9 cellular contexts compared by ENCODE assay signal in genomic region chr1:203663820-203664219, GRCh38. TPM values are rescaled to one million over a fixed set of nuclear protein-coding genes. Genes with fewer than 3 reads are reported as not detected.
DNase-seq lines count a peak whose midpoint lies in the region; ATAC-seq and TF ChIP-seq lines count a peak whose summit lies in the region.
"Had no signal": no experiment of that assay in that cellular context is flagged by ENCODE, and none has a peak within 500 bp of the region (broad histone marks: within the 10 kb centered on the region; RNA-seq: fewer than 3 reads in every experiment).

No MANE protein-coding gene starts in this region.

- peaks cover 58% of the 10 kb centered on the region for H3K4me1 Mint-ChIP-seq in activated T-helper 2 cell treated with anti-CD3 and anti-CD28 coated beads, Interferon-gamma antibody, Interleukin-2, Interleukin-4, amounts not matched to agents 10 μg/mL and 5 μg/mL and 100 μg/mL, durations not matched to agents 14 hours and 24 hours and 36 hours (ENCODE audit: low read depth)

- H3K36me3 Mint-ChIP-seq in activated T-helper 2 cell treated with anti-CD3 and anti-CD28 coated beads, Interferon-gamma antibody, Interleukin-2, Interleukin-4, amounts not matched to agents 10 μg/mL and 5 μg/mL and 100 μg/mL, durations not matched to agents 14 hours and 24 hours and 36 hours (ENCODE audit: low read depth), result peaks cover 26% of the 10 kb centered on the region

- ATAC-seq in Right ventricle myocardium superior (ENCODE audit: poor library complexity) (no peak), lung (ENCODE audit: insufficient read depth, low FRiP score) (no peak)

- intact Hi-C loops in Right ventricle myocardium superior (cut with DNase I), result no loop called here
- intact Hi-C loops in activated T-helper 2 cell treated with anti-CD3 and anti-CD28 coated beads, Interferon-gamma antibody, Interleukin-2, Interleukin-4, amounts not matched to agents 10 μg/mL and 5 μg/mL and 100 μg/mL, durations not matched to agents 14 hours and 24 hours and 36 hours (cut with micrococcal nuclease), result loop anchor here (1.0 kb wide), 3 partner anchors 10 to 39 kb away; no protein-coding TSS in a partner anchor
- intact Hi-C loops in uterus (cut with DNase I; ENCODE audit: low total_unique reads), result no loop called here
- intact Hi-C loops in ovary (cut with DNase I), result loop anchor here in 1 of 4 donors (1.0 kb wide), 1 partner anchor 32 kb away; no protein-coding TSS in a partner anchor

- H3K4me3 Mint-ChIP-seq in activated T-helper 2 cell treated with anti-CD3 and anti-CD28 coated beads, Interferon-gamma antibody, Interleukin-2, Interleukin-4, amounts not matched to agents 10 μg/mL and 5 μg/mL and 100 μg/mL, durations not matched to agents 14 hours and 24 hours and 36 hours (ENCODE audit: low read depth), result peak overlapping the region; percentile 2

- H3K27ac Mint-ChIP-seq in activated T-helper 2 cell treated with anti-CD3 and anti-CD28 coated beads, Interferon-gamma antibody, Interleukin-2, Interleukin-4, amounts not matched to agents 10 μg/mL and 5 μg/mL and 100 μg/mL, durations not matched to agents 14 hours and 24 hours and 36 hours, result peak overlapping the region; percentile 85

- no peaks in the 10 kb centered on the region for H3K27me3 Mint-ChIP-seq in activated T-helper 2 cell treated with anti-CD3 and anti-CD28 coated beads, Interferon-gamma antibody, Interleukin-2, Interleukin-4, amounts not matched to agents 10 μg/mL and 5 μg/mL and 100 μg/mL, durations not matched to agents 14 hours and 24 hours and 36 hours (ENCODE audit: low read depth)

- no peak for TF ChIP-seq CTCF in right atrium auricular region (IDR thresholded peaks at IDR 0.05)
- no peak for TF ChIP-seq CTCF in lung (IDR thresholded peaks at IDR 0.05; ENCODE audit: control extremely low read depth, extremely low read depth)
- TF ChIP-seq CTCF in uterus (IDR thresholded peaks at IDR 0.05), result no peak
- no peak for TF ChIP-seq CTCF in ovary (IDR thresholded peaks at IDR 0.05)

- no peak for TF ChIP-seq POLR2A in uterus (IDR thresholded peaks at IDR 0.05)
- TF ChIP-seq POLR2A in ovary (IDR thresholded peaks at IDR 0.05), result no peak

- H3K36me3 ChIP-seq in right atrium auricular region, result no peaks in the 10 kb centered on the region
- peaks cover 0 to 3% of the 10 kb centered on the region in 2 donors for H3K36me3 ChIP-seq in lung (ENCODE audit: control insufficient read depth in 2 of 2, insufficient read depth in 2 of 2, low read length in 2 of 2)
- H3K36me3 ChIP-seq in uterus, result no peaks in the 10 kb centered on the region
- H3K36me3 ChIP-seq in ovary, result no peaks in the 10 kb centered on the region

- peaks cover 0 to 88% of the 10 kb centered on the region in 2 donors for H3K4me1 ChIP-seq in right atrium auricular region
- H3K4me1 ChIP-seq in lung (ENCODE audit: control insufficient read depth in 2 of 2, insufficient read depth in 2 of 2, low read length in 2 of 2), result peaks cover 18 to 55% of the 10 kb centered on the region in 2 donors
- peaks cover 19 to 33% of the 10 kb centered on the region in 2 donors for H3K4me1 ChIP-seq in uterus
- peaks cover 24% of the 10 kb centered on the region for H3K4me1 ChIP-seq in ovary (ENCODE audit: insufficient read depth)

- H3K27ac ChIP-seq in right atrium auricular region (peak overlapping the region; percentile 46 to 92), lung (ENCODE audit: low read depth in 1 of 2, low read length in 1 of 2) (peak overlapping the region; percentile 39 to 80), uterus (peak overlapping the region; percentile 88 to 94), ovary (no peak overlapping the region)

- DNase-seq in right atrium auricular region (ENCODE audit: low spot score) (no peak), Right ventricle myocardium superior (no peak), lung (ENCODE audit: low spot score) (no peak), uterus (no peak), SHP77 (lab: John Stamatoyannopoulos, UW) (no peak), ovary (no peak)
- DNase-seq in activated T-helper 2 cell treated with anti-CD3 and anti-CD28 coated beads, Interferon-gamma antibody, Interleukin-2, Interleukin-4, amounts not matched to agents 10 μg/mL and 5 μg/mL and 100 μg/mL, durations not matched to agents 14 hours and 24 hours and 36 hours (ENCODE audit: low spot score), result no peak
- DNase-seq in stimulated activated naive CD4-positive, alpha-beta T cell treated with Interleukin-2 at 50 U/mL for 16 hours (lab: John Stamatoyannopoulos, UW), result no peak
- DNase-seq: activated effector memory CD4-positive, alpha-beta T cell treated with Interleukin-2 at 50 U/mL for 16 hours had no signal

- no peaks in the 10 kb centered on the region for H3K9me3 Mint-ChIP-seq in activated T-helper 2 cell treated with anti-CD3 and anti-CD28 coated beads, Interferon-gamma antibody, Interleukin-2, Interleukin-4, amounts not matched to agents 10 μg/mL and 5 μg/mL and 100 μg/mL, durations not matched to agents 14 hours and 24 hours and 36 hours

- no peaks in the 10 kb centered on the region for H3K9me3 ChIP-seq in right atrium auricular region
- no peaks in the 10 kb centered on the region for H3K9me3 ChIP-seq in lung (ENCODE audit: control insufficient read depth in 2 of 2, insufficient read depth in 1 of 2, low read length in 1 of 2)
- H3K9me3 ChIP-seq in uterus, result no peaks in the 10 kb centered on the region
- H3K9me3 ChIP-seq in ovary, result no peaks in the 10 kb centered on the region

- WGBS in lung, 2 donors, result 98 to 100% methylated on average over 2 of the region's 2 CpGs
- 97 to 98% (median 98%) methylated on average over 2 of the region's 2 CpGs for WGBS in ovary, 3 donors

- no peak overlapping the region for H3K4me3 ChIP-seq in right atrium auricular region
- no peak overlapping the region for H3K4me3 ChIP-seq in lung
- no peak overlapping the region for H3K4me3 ChIP-seq in uterus
- H3K4me3 ChIP-seq in ovary, result no peak overlapping the region

- H3K27me3 ChIP-seq in right atrium auricular region (no peaks in the 10 kb centered on the region), lung (ENCODE audit: control insufficient read depth, insufficient read depth) (no peaks in the 10 kb centered on the region), uterus (no peaks in the 10 kb centered on the region), ovary (no peaks in the 10 kb centered on the region)

- no peak for TF ChIP-seq EP300 in ovary (IDR thresholded peaks at IDR 0.05)

RNA-seq across cellular contexts. Expression of gene ATP2B4, which starts 37.2 kb away (rescaled TPM):
- 100 to 1,000 TPM in 1 of 2 donors, 10 to 100 TPM in 1; 86.1 to 171 TPM for total RNA-seq in right atrium auricular region
- total RNA-seq in Right ventricle myocardium superior, result 62.9 TPM
- 50.3 and 50.8 TPM in 2 replicates for total RNA-seq in activated T-helper 2 cell treated with anti-CD3 and anti-CD28 coated beads, Interferon-gamma antibody, Interleukin-2, Interleukin-4, amounts not matched to agents 10 μg/mL and 5 μg/mL and 100 μg/mL, durations not matched to agents 14 hours and 24 hours and 36 hours
- total RNA-seq in lung, result 100 to 1,000 TPM in 1 of 2 donors, 10 to 100 TPM in 1; 99.6 to 145 TPM
- polyA plus RNA-seq in lung, result 10 to 100 TPM; 35.9 to 53.1 TPM
- 100 to 1,000 TPM in 3 of 4 donors, 10 to 100 TPM in 1; 82.6 to 464 (median 215) TPM for total RNA-seq in uterus
- total RNA-seq in ovary, result 100 to 1,000 TPM in 3 of 7 donors, 10 to 100 TPM in 4; 49.4 to 121 (median 98.8) TPM
- 100 to 1,000 TPM in 1 of 2 donors, 10 to 100 TPM in 1; 46.2 to 482 TPM for polyA plus RNA-seq in ovary

Comparison
In these comparisons a context has a peak if more than half of its experiments do, and no peak if none do; other contexts are left out.
1. H3K27ac ChIP-seq: peak in right atrium auricular region (2 of 2), lung (2 of 2) and uterus (2 of 2); none in ovary (0 of 2).